8 cellular contexts compared by ENCODE assay signal in genomic region chr19:35935911-35936737, GRCh38. TPM values are rescaled to one million over a fixed set of nuclear protein-coding genes. Genes with fewer than 3 reads are reported as not detected.
DNase-seq lines count a peak whose midpoint lies in the region; ATAC-seq and TF ChIP-seq lines count a peak whose summit lies in the region.

LRFN3 (plus strand) TSS chr19:35936374; CDS start chr19:35939426, 3,052 bp downstream.

- H3K27me3 Mint-ChIP-seq in activated naive CD4-positive, alpha-beta T cell treated with anti-CD3 and anti-CD28 coated beads for 36 hours (ENCODE audit: low read depth), result no peaks in the 10 kb centered on the region
- H3K27me3 Mint-ChIP-seq in neural progenitor cell (ENCODE audit: insufficient read depth, low read depth), result peaks cover 4% of the 10 kb centered on the region

- ATAC-seq in GM19455 (IDR thresholded peaks at IDR 0.05; ENCODE audit: unreplicated experiment), result no peak

- no peaks in the 10 kb centered on the region for H3K27me3 ChIP-seq in neural progenitor cell

- H3K4me1 Mint-ChIP-seq in activated naive CD4-positive, alpha-beta T cell treated with anti-CD3 and anti-CD28 coated beads for 36 hours (ENCODE audit: low read depth), result peaks cover 38% of the 10 kb centered on the region
- peaks cover 33% of the 10 kb centered on the region for H3K4me1 Mint-ChIP-seq in neural progenitor cell

- CTCF ChIA-PET in activated naive CD4-positive, alpha-beta T cell treated with anti-CD3 and anti-CD28 coated beads for 36 hours (lab: Charles Lee), result no interaction called here

- no peak for TF ChIP-seq EP300 in Ishikawa (IDR thresholded peaks at IDR 0.05; ENCODE audit: borderline replicate concordance)

- H3K27ac ChIP-seq in neural progenitor cell (no peak within 1 kb of the TSS), temporal lobe (ENCODE audit: low read depth, low read length) (peak within 1 kb of the TSS; percentile 85)

- H3K79me2 ChIP-seq in neural progenitor cell (ENCODE audit: low read depth), result peaks cover 16% of the 10 kb centered on the region

- peak within 1 kb of the TSS; percentile 75 for H3K9ac ChIP-seq in neural progenitor cell

- peaks cover 4% of the 10 kb centered on the region for H3K36me3 Mint-ChIP-seq in activated naive CD4-positive, alpha-beta T cell treated with anti-CD3 and anti-CD28 coated beads for 36 hours (ENCODE audit: low read depth)
- H3K36me3 Mint-ChIP-seq in neural progenitor cell, result peaks cover 3% of the 10 kb centered on the region

- no peak for TF ChIP-seq RAD21 in Ishikawa (IDR thresholded peaks at IDR 0.05; ENCODE audit: low read depth)

- H3K9me3 ChIP-seq in neural progenitor cell (ENCODE audit: low read depth), result no peaks in the 10 kb centered on the region

- peaks cover 25% of the 10 kb centered on the region for H4K20me1 ChIP-seq in neural progenitor cell (ENCODE audit: low read depth)

- DNase-seq in CD1c-positive myeloid dendritic cell (ENCODE audit: extremely low spot score), result peak; percentile 15
- peak; percentile 78 for DNase-seq in RKO (ENCODE audit: low spot score)
- DNase-seq in activated naive CD4-positive, alpha-beta T cell treated with anti-CD3 and anti-CD28 coated beads for 36 hours, result peak; percentile 63
- DNase-seq in globus pallidus (ENCODE audit: low spot score), result peak; percentile 66
- peak; percentile 95 for DNase-seq in neural progenitor cell (ENCODE audit: low spot score)

- H3K4me3 Mint-ChIP-seq in activated naive CD4-positive, alpha-beta T cell treated with anti-CD3 and anti-CD28 coated beads for 36 hours, result peak within 1 kb of the TSS; percentile 84
- H3K4me3 Mint-ChIP-seq in neural progenitor cell, result peak within 1 kb of the TSS; percentile 89

- intact Hi-C loops in activated naive CD4-positive, alpha-beta T cell treated with anti-CD3 and anti-CD28 coated beads for 36 hours (cut with micrococcal nuclease), result no loop called here

- H3K36me3 ChIP-seq in neural progenitor cell, result no peaks in the 10 kb centered on the region

- peak within 1 kb of the TSS; percentile 99 for H3K4me3 ChIP-seq in neural progenitor cell

- peak within 1 kb of the TSS; percentile 63 for H3K27ac Mint-ChIP-seq in activated naive CD4-positive, alpha-beta T cell treated with anti-CD3 and anti-CD28 coated beads for 36 hours
- H3K27ac Mint-ChIP-seq in neural progenitor cell, result peak within 1 kb of the TSS; percentile 5

- H3K9me3 Mint-ChIP-seq in activated naive CD4-positive, alpha-beta T cell treated with anti-CD3 and anti-CD28 coated beads for 36 hours, result no peaks in the 10 kb centered on the region
- H3K9me3 Mint-ChIP-seq in neural progenitor cell, result no peaks in the 10 kb centered on the region

- peak within 1 kb of the TSS; percentile 92 for H3K4me2 ChIP-seq in neural progenitor cell

- peaks cover 9% of the 10 kb centered on the region for H3F3A ChIP-seq in neural progenitor cell (ENCODE audit: low read depth)

- no peak for TF ChIP-seq CTCF in neural progenitor cell (IDR thresholded peaks at IDR 0.05)

- peak within 1 kb of the TSS; percentile 89 for H2AFZ ChIP-seq in neural progenitor cell (replicated peaks)

- H3K4me1 ChIP-seq in neural progenitor cell, result peaks cover 8% of the 10 kb centered on the region

TF ChIP-seq in Ishikawa, 13 proteins besides CTCF, POLR2A, EP300 and RAD21:
- TF ChIP-seq MAX (IDR thresholded peaks at IDR 0.05), result peak; percentile 90
- no peak for TF ChIP-seq TAF1 (IDR thresholded peaks at IDR 0.05; ENCODE audit: low read depth)

RNA-seq across cellular contexts. Expression of gene LRFN3, which starts in this region (rescaled TPM):
- total RNA-seq in activated naive CD4-positive, alpha-beta T cell treated with anti-CD3 and anti-CD28 coated beads for 36 hours, result 1 to 10 TPM; 4.0 TPM
- total RNA-seq in neural progenitor cell (ENCODE audit: low replicate concordance), result 2.3 and 9.5 TPM in 2 replicates
- total RNA-seq in temporal lobe, result 8.4 TPM

Comparison
In these comparisons a context has a peak if more than half of its experiments do, and no peak if none do; other contexts are left out.
1. DNase-seq: peak in every context shown above with its lines; median percentile 95 in neural progenitor cell; 78 in RKO; 66 in globus pallidus; 63 in activated naive CD4-positive, alpha-beta T cell treated with anti-CD3 and anti-CD28 coated beads for 36 hours; 15 in CD1c-positive myeloid dendritic cell.